ENCODE assay signal across 1 cellular context in genomic region chr15:25478313-25478712, GRCh38.
TF ChIP-seq lines count a peak whose summit lies in the region.

No MANE protein-coding gene starts in this region.

TF ChIP-seq in GM23338, 12 proteins besides CTCF, POLR2A, EP300 and RAD21 (continued from another document):
- TF ChIP-seq ZNF462 (CRISPR knock-in tag; IDR thresholded peaks at IDR 0.05) (no peak), JUNB (IDR thresholded peaks at IDR 0.05; ENCODE audit: unreplicated experiment) (no peak), POLR2AphosphoS5 (IDR thresholded peaks at IDR 0.05; ENCODE audit: low read depth) (no peak)
